Comparison of ENCODE assay signal across 17 cellular contexts in genomic region chrX:32139463-32139862, GRCh38.
A peak's percentile ranks its signal among the peaks of the same experiment; 100 is the strongest.
DNase-seq lines count a peak whose midpoint lies in the region; ATAC-seq, FAIRE-seq and TF ChIP-seq lines count a peak whose summit lies in the region.
"Had no signal": no experiment of that assay in that cellular context is flagged by ENCODE, and none has a peak within 500 bp of the region (broad histone marks: within the 10 kb centered on the region; RNA-seq: fewer than 3 reads in every experiment).

No MANE protein-coding gene starts in this region.

- intact Hi-C loops in pancreas (cut with DNase I): no loop called here

- DNase-seq in GM18507 (ENCODE audit: extremely low spot score, insufficient read length, low read depth) (no peak), pancreas (no peak), globus pallidus (ENCODE audit: low spot score) (no peak)
- DNase-seq: AML-193; Caco-2; CD4-positive, alpha-beta T cell; GM23248 had no signal

- no peak overlapping the region for H3K27ac ChIP-seq in pancreas
- H3K27ac ChIP-seq: C4-2B, GM23248, HL-60, KMS-11 had no signal

- H3K9me3 ChIP-seq in pancreas: no peaks in the 10 kb centered on the region
- H3K9me3 ChIP-seq: Caco-2, HAP-1 had no signal

- peaks cover 0 to 5% (median 4%) of the 10 kb centered on the region in 3 donors for H3K4me1 ChIP-seq in pancreas
- H3K4me1 ChIP-seq: Caco-2, HAP-1 had no signal

- peak; percentile 9 for FAIRE-seq in GM18507 (lab: Jason Lieb, UNC)
- FAIRE-seq in colon (lab: Jason Lieb, UNC): peak; percentile 88
- FAIRE-seq in pancreas (lab: Jason Lieb, UNC): peak; percentile 86
- FAIRE-seq: A204.1, G401.6, GM12891 had no signal

- peak in 1 of 4 donors; percentile 48 for ATAC-seq in pancreas
- no peak for ATAC-seq in HG02885 (IDR thresholded peaks at IDR 0.05; ENCODE audit: poor library complexity, unreplicated experiment)
- ATAC-seq in HG03442 (IDR thresholded peaks at IDR 0.05; ENCODE audit: unreplicated experiment): no peak

- H3K4me3 ChIP-seq in pancreas: no peak overlapping the region
- H3K4me3 ChIP-seq: GM23248, HAP-1 had no signal

- H3K27me3 ChIP-seq in pancreas: no peaks in the 10 kb centered on the region

- H3K36me3 ChIP-seq in pancreas: no peaks in the 10 kb centered on the region
- H3K36me3 ChIP-seq: HAP-1 had no signal

- no peak for TF ChIP-seq CTCF in pancreas (IDR thresholded peaks at IDR 0.05)
